In the genomic region with DNA sequence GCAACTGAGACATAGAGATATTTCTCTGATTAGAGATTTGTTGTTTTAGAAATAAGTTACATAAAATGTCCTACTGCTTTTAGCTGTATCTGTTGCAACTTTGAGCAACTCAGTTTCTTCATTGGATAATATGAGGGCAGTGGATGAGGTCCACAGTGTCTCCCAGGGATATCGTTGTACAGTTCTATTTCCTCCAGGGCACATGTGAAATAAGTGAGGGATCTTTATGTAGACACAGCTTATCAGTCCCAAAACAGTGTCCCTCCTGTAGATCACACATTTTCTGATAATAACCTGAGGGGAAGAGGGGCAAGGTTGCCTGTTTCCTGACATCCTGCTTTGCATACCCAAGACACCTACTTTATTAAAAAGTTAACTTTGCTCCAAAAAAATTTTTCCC, we compare ENCODE assay signal across 11 cellular contexts.
DNase-seq lines count a peak whose midpoint lies in the region; ATAC-seq, FAIRE-seq and TF ChIP-seq lines count a peak whose summit lies in the region.
"Had no signal": no experiment of that assay in that cellular context is flagged by ENCODE, and none has a peak within 500 bp of the region (broad histone marks: within the 10 kb centered on the region; RNA-seq: fewer than 3 reads in every experiment).

No MANE protein-coding gene starts in this region.

- ATAC-seq in activated naive CD8-positive, alpha-beta T cell treated with anti-CD3 and anti-CD28 coated beads, Interleukin-2, amount 50 U/mL, for 24 hours: no peak

- peaks cover 9% of the 10 kb centered on the region for H3K9me3 Mint-ChIP-seq in activated naive CD8-positive, alpha-beta T cell treated with anti-CD3 and anti-CD28 coated beads, Interleukin-2, amount 50 U/mL, for 24 hours

- intact Hi-C loops in lower leg skin (cut with DNase I; ENCODE audit: low total_unique reads): no loop called here

- no peaks in the 10 kb centered on the region for H3K36me3 Mint-ChIP-seq in activated naive CD8-positive, alpha-beta T cell treated with anti-CD3 and anti-CD28 coated beads, Interleukin-2, amount 50 U/mL, for 24 hours (ENCODE audit: low read depth)

- TF ChIP-seq POLR2A in lower leg skin (IDR thresholded peaks at IDR 0.05): no peak

- no peak for FAIRE-seq in frontal cortex (lab: Jason Lieb, UNC)
- FAIRE-seq: kidney had no signal

- no peak overlapping the region for H3K4me3 ChIP-seq in lower leg skin (ENCODE audit: low read depth, poor library complexity, severe bottlenecking)

- WGBS in lower leg skin, 2 donors: 28 to 42% methylated on average over 1 of the region's 1 CpG

- no peak for TF ChIP-seq CTCF in lower leg skin (IDR thresholded peaks at IDR 0.05)

- peaks cover 2% of the 10 kb centered on the region for H3K27me3 Mint-ChIP-seq in activated naive CD8-positive, alpha-beta T cell treated with anti-CD3 and anti-CD28 coated beads, Interleukin-2, amount 50 U/mL, for 24 hours
- H3K27me3 Mint-ChIP-seq: T-helper 17 cell had no signal

- peaks cover 31% of the 10 kb centered on the region for H3K4me1 Mint-ChIP-seq in activated naive CD8-positive, alpha-beta T cell treated with anti-CD3 and anti-CD28 coated beads, Interleukin-2, amount 50 U/mL, for 24 hours
- H3K4me1 Mint-ChIP-seq: T-helper 17 cell had no signal

- no peak overlapping the region for H3K27ac Mint-ChIP-seq in activated naive CD8-positive, alpha-beta T cell treated with anti-CD3 and anti-CD28 coated beads, Interleukin-2, amount 50 U/mL, for 24 hours
- H3K27ac Mint-ChIP-seq: T-helper 17 cell had no signal

- H3K4me3 Mint-ChIP-seq in activated naive CD8-positive, alpha-beta T cell treated with anti-CD3 and anti-CD28 coated beads, Interleukin-2, amount 50 U/mL, for 24 hours: no peak overlapping the region
- H3K4me3 Mint-ChIP-seq: T-helper 17 cell had no signal

- DNase-seq in CD1c-positive myeloid dendritic cell (ENCODE audit: extremely low spot score): peak; percentile 17
- peak; percentile 45 for DNase-seq in NCI-H460 (ENCODE audit: extremely low read depth, low read depth)
- peak; percentile 14 for DNase-seq in dermis blood vessel endothelial cell
- peak; percentile 25 for DNase-seq in pons (ENCODE audit: low spot score)
- DNase-seq in frontal cortex (ENCODE audit: low spot score in 2 of 2): no peak
- DNase-seq in activated naive CD8-positive, alpha-beta T cell treated with anti-CD3 and anti-CD28 coated beads, Interleukin-2, amount 50 U/mL, for 24 hours: no peak
- DNase-seq in cerebellar nuclear complex (lab: John Stamatoyannopoulos, UW): no peak
- DNase-seq in lower leg skin (ENCODE audit: low spot score in 2 of 2): no peak
- DNase-seq: kidney, NCI-H774, T-helper 17 cell had no signal

Comparison
In these comparisons a context has a peak if more than half of its experiments do, and no peak if none do; other contexts are left out.
1. DNase-seq: peak in CD1c-positive myeloid dendritic cell (single experiment), NCI-H460 (single experiment), dermis blood vessel endothelial cell (single experiment) and pons (single experiment); none in frontal cortex (0 of 2), activated naive CD8-positive, alpha-beta T cell treated with anti-CD3 and anti-CD28 coated beads, Interleukin-2, amount 50 U/mL, for 24 hours (single experiment), cerebellar nuclear complex (0 of 2) and lower leg skin (0 of 2).